Comparison of ENCODE assay signal across 11 cellular contexts in genomic region chr16:23302045-23302956, GRCh38. TPM values are rescaled to one million over a fixed set of nuclear protein-coding genes. Genes with fewer than 3 reads are reported as not detected.
DNase-seq lines count a peak whose midpoint lies in the region; ATAC-seq and TF ChIP-seq lines count a peak whose summit lies in the region.
"Had no signal": no experiment of that assay in that cellular context is flagged by ENCODE, and none has a peak within 500 bp of the region (broad histone marks: within the 10 kb centered on the region; RNA-seq: fewer than 3 reads in every experiment).

Gene SCNN1B, plus strand, starts transcription at chr16:23302302. Its CDS starts 46,298 bp downstream, at chr16:23348600.

- H3K4me1 ChIP-seq in stomach = peaks cover 9 to 14% (median 10%) of the 10 kb centered on the region in 4 donors

- H3K4me3 ChIP-seq in iPS-11a (ENCODE audit: low read depth, low read length) (peak within 1 kb of the TSS; percentile 55), stomach (peak within 1 kb of the TSS; percentile 38 to 60 (median 42))

- no peaks in the 10 kb centered on the region for H3K36me3 ChIP-seq in stomach

- peak within 1 kb of the TSS in 4 of 5 donors; percentile 3 to 54 (median 44) for H3K27ac ChIP-seq in stomach

- intact Hi-C loops in stomach (cut with DNase I; ENCODE audit: low total_unique reads) = no loop called here

- no peak for TF ChIP-seq POLR2A in stomach (IDR thresholded peaks at IDR 0.05)

- TF ChIP-seq EP300 in stomach (IDR thresholded peaks at IDR 0.05) = no peak

- H3K27me3 ChIP-seq in stomach = peaks cover 7 to 65% (median 17%) of the 10 kb centered on the region in 3 donors

- ATAC-seq in HG03520 (IDR thresholded peaks at IDR 0.05; ENCODE audit: unreplicated experiment) = no peak

- H3K9me3 ChIP-seq in stomach = no peaks in the 10 kb centered on the region

- no peak for TF ChIP-seq CTCF in stomach (IDR thresholded peaks at IDR 0.05)

- WGBS in stomach, 5 donors = 2 to 5% (median 3%) methylated on average over 22 to 81 of the region's 81 CpGs

- peak; percentile 53 for DNase-seq in NCI-H748 (lab: John Stamatoyannopoulos, UW; ENCODE audit: unreplicated experiment)
- no peak for DNase-seq in NCI-H748 treated with DMSO at 0.1 percent for 48 hours (lab: John Stamatoyannopoulos, UW)
- peak; percentile 70 for DNase-seq in RPMI8226
- peak; percentile 64 for DNase-seq in stomach
- DNase-seq in hippocampal formation (lab: John Stamatoyannopoulos, UW) = no peak
- DNase-seq in KG1 (lab: John Stamatoyannopoulos, UW) = no peak
- DNase-seq: activated B cell treated with CpG ODN at 0.5 μM for 24 hours; stimulated activated CD4-positive, alpha-beta T cell treated with anti-CD3 and anti-CD28 coated beads, Interleukin-4, amount 100 ng/mL, for 1 hour had no signal

RNA-seq across cellular contexts. Expression of gene SCNN1B, which starts in this region (rescaled TPM):
- total RNA-seq in stomach = 10 to 100 TPM; 13.4 to 97.3 (median 26.8) TPM
- 10 to 100 TPM in 2 of 3 donors, 1 to 10 TPM in 1; 4.1 to 21.3 (median 15.4) TPM for polyA plus RNA-seq in stomach
- total RNA-seq: activated B cell treated with CpG ODN at 0.5 μM for 24 hours had no signal
- polyA plus RNA-seq: BJ had no signal

Comparison
In these comparisons a context has a peak if more than half of its experiments do, and no peak if none do; other contexts are left out.
1. DNase-seq: peak in NCI-H748 (single experiment), RPMI8226 (single experiment) and stomach (single experiment); none in NCI-H748 treated with DMSO at 0.1 percent for 48 hours (single experiment), hippocampal formation (0 of 2) and KG1 (single experiment).